In genomic region chr5:93809430-93809829, GRCh38 we compare ENCODE assay signal across 30 cellular contexts.
"Had no signal": no experiment of that assay in that cellular context is flagged by ENCODE, and none has a peak within 500 bp of the region (broad histone marks: within the 10 kb centered on the region; RNA-seq: fewer than 3 reads in every experiment).

No MANE protein-coding gene starts in this region.

- ATAC-seq: activated CD4-positive, alpha-beta T cell treated with anti-CD3 and anti-CD28 coated beads for 36 hours; activated CD8-positive, alpha-beta memory T cell treated with anti-CD3 and anti-CD28 coated beads, Interleukin-2, amount 10 ng/mL, durations not matched to agents 7 days and 5 days; activated CD8-positive, alpha-beta T cell treated with anti-CD3 and anti-CD28 coated beads, Interleukin-2, amount 10 ng/mL, durations not matched to agents 7 days and 5 days; activated naive CD8-positive, alpha-beta T cell treated with anti-CD3 and anti-CD28 coated beads, Interleukin-2, amount 50 U/mL, for 24 hours; body of pancreas; gastroesophageal sphincter; heart right ventricle had no signal

- H3K27me3 ChIP-seq: adrenal gland, body of pancreas, colonic mucosa, esophagus squamous epithelium, gastroesophageal sphincter, heart right ventricle, hepatocyte had no signal

- FAIRE-seq: endothelial cell of umbilical vein had no signal

- H3K36me3 ChIP-seq: adrenal gland, cardiac muscle cell, colonic mucosa, esophagus squamous epithelium, gastroesophageal sphincter had no signal

- DNase-seq: activated CD4-positive, alpha-beta memory T cell treated with anti-CD3 and anti-CD28 coated beads for 36 hours; activated CD4-positive, alpha-beta T cell treated with anti-CD3 and anti-CD28 coated beads for 36 hours; activated CD4-positive, alpha-beta T cell treated with anti-CD3 and anti-CD28 coated beads, Interleukin-2, amount 10 ng/mL, durations not matched to agents 24 days and 14 days; activated CD4-positive, CD25-positive, alpha-beta regulatory T cell; activated CD4-positive, CD25-positive, alpha-beta regulatory T cell treated with anti-CD3 and anti-CD28 coated beads, Interleukin-2, amount 50 U/mL, for 72 hours; activated CD8-positive, alpha-beta memory T cell treated with anti-CD3 and anti-CD28 coated beads, Interleukin-2, amount 10 ng/mL, durations not matched to agents 7 days and 5 days; activated CD8-positive, alpha-beta memory T cell treated with anti-CD3 and anti-CD28 coated beads, Interleukin-2, amount 50 U/mL, for 4 hours; activated CD8-positive, alpha-beta T cell treated with anti-CD3 and anti-CD28 coated beads, Interleukin-2, amount 10 ng/mL, durations not matched to agents 7 days and 5 days; activated effector memory CD4-positive, alpha-beta T cell treated with anti-CD3 and anti-CD28 coated beads, Interleukin-2, amount 50 U/mL, for 16 hours; activated naive CD4-positive, alpha-beta T cell treated with anti-CD3 and anti-CD28 coated beads for 36 hours; activated naive CD8-positive, alpha-beta T cell treated with anti-CD3 and anti-CD28 coated beads for 36 hours; activated naive CD8-positive, alpha-beta T cell treated with anti-CD3 and anti-CD28 coated beads, Interleukin-2, amount 50 U/mL, for 24 hours; activated T-cell treated with anti-CD3 and anti-CD28 coated beads, Interleukin-2, amount 50 U/mL, for 1 hour; activated T-cell treated with anti-CD3 and anti-CD28 coated beads, Interleukin-2, amount 50 U/mL, for 48 hours; adrenal gland; amygdala; aorta; body of pancreas; central memory CD4-positive, alpha-beta T cell; cerebellar nuclear complex; colonic mucosa; effector CD8-positive, alpha-beta T cell; esophagus squamous epithelium; foreskin melanocyte; heart right ventricle; T1000 had no signal

- H3K4me3 ChIP-seq: adrenal gland, body of pancreas, cardiac muscle cell, colonic mucosa, esophagus squamous epithelium, gastroesophageal sphincter, heart right ventricle, hepatocyte had no signal
